In the genomic region with DNA sequence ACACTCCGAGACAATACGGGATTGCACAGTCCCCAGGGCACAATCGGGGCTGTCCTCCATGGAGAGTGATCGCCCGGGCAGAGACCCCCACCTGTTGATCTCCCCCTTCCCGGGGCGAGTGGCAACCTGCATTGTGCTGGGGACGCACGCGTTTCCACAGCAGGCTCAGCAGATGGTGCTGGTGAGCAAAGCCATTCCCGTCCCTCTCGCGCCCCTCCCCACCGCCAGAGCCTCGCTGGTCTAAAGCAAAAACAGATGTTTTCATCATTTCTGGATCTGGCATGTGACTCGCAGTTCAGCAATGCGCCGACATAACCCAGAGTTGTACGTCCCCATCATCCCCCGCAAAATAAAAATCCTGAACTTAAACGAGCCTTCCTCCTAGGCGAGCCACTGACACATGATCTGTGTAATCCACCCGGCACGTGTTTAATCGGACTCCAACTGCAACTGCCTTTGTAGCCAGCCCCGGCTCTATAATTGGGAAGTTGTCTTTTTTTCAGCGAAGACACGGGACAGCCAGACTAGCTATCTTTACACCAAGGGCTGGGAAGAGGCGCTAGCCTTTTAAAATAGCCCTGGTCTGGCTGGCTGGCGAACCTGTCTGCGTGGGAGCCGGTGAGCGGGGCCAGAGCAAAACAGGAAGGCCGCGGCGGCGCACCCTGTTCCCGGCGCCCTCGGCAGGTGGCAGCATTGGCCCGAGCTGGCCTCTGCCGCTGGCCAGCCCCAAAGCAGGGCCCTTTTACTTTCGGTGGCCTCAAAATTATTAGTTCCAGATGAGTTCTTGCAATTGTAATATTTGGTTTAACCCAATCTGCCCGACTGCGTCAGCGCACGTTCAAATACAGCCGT, we compare ENCODE assay signal across 8 cellular contexts.
DNase-seq lines count a peak whose midpoint lies in the region; ATAC-seq and TF ChIP-seq lines count a peak whose summit lies in the region.

No MANE protein-coding gene starts in this region.

- H3K4me1 ChIP-seq in lung (ENCODE audit: control insufficient read depth in 2 of 2, insufficient read depth in 2 of 2, low read length in 2 of 2) = peaks cover 0 to 5% of the 10 kb centered on the region in 2 donors

- peak; percentile 69 for TF ChIP-seq CTCF in lung (IDR thresholded peaks at IDR 0.05; ENCODE audit: control extremely low read depth, extremely low read depth)

- H3K4me3 ChIP-seq in lung = no peak overlapping the region

- WGBS in lung, 2 donors = 1 to 2% methylated on average over 48 of the region's 48 CpGs

- H3K9me3 ChIP-seq in lung (ENCODE audit: control insufficient read depth in 2 of 2, insufficient read depth in 1 of 2, low read length in 1 of 2) = no peaks in the 10 kb centered on the region

- no peaks in the 10 kb centered on the region for H3K36me3 ChIP-seq in lung (ENCODE audit: control insufficient read depth in 2 of 2, insufficient read depth in 2 of 2, low read length in 2 of 2)

- H3K27ac ChIP-seq in lung (ENCODE audit: low read depth in 1 of 2, low read length in 1 of 2) = peak overlapping the region; percentile 89 to 94

- DNase-seq in C1 segment of cervical spinal cord (lab: John Stamatoyannopoulos, UW) (peak; percentile 28 to 99 (median 90)), NCI-H774 (lab: John Stamatoyannopoulos, UW) (peak; percentile 73), lung (ENCODE audit: low spot score) (peak; percentile 81)
- DNase-seq in activated CD8-positive, alpha-beta memory T cell treated with anti-CD3 and anti-CD28 coated beads for 1 hour (ENCODE audit: extremely low read depth in 1 of 2, low read depth in 1 of 2) = peak; percentile 17 to 33
- DNase-seq in effector CD4-positive, alpha-beta T cell = peak; percentile 37
- peak; percentile 46 to 73 (median 47) for DNase-seq in stimulated activated CD4-positive, alpha-beta T cell treated with anti-CD3 and anti-CD28 coated beads, TNF-alpha, amount 100 ng/mL, for 24 hours (ENCODE audit: low read depth in 3 of 3)

- no peaks in the 10 kb centered on the region for H3K27me3 ChIP-seq in lung (ENCODE audit: control insufficient read depth, insufficient read depth)

- peak; percentile 89 for ATAC-seq in GM19328 (IDR thresholded peaks at IDR 0.05; ENCODE audit: unreplicated experiment)
- ATAC-seq in HG03460 (IDR thresholded peaks at IDR 0.05; ENCODE audit: unreplicated experiment) = peak; percentile 94
- ATAC-seq in lung (ENCODE audit: insufficient read depth, low FRiP score) = peak; percentile 93

Comparison
In these comparisons a context has a peak if more than half of its experiments do, and no peak if none do; other contexts are left out.
1. DNase-seq: peak in every context shown above with its lines; median percentile 90 in C1 segment of cervical spinal cord; 81 in lung; 73 in NCI-H774; 47 in stimulated activated CD4-positive, alpha-beta T cell treated with anti-CD3 and anti-CD28 coated beads, TNF-alpha, amount 100 ng/mL, for 24 hours; 37 in effector CD4-positive, alpha-beta T cell; 25 in activated CD8-positive, alpha-beta memory T cell treated with anti-CD3 and anti-CD28 coated beads for 1 hour.